In genomic region chr2:207734264-207734635, GRCh38 we compare ENCODE assay signal across 1 cellular context.
A peak's percentile ranks its signal among the peaks of the same experiment; 100 is the strongest.
TF ChIP-seq lines count a peak whose summit lies in the region.

No MANE protein-coding gene starts in this region.

TF ChIP-seq in HepG2, 621 proteins besides CTCF, POLR2A, EP300 and RAD21 (continued from another document):
- no peak for TF ChIP-seq TMF1 (CRISPR knock-in tag; IDR thresholded peaks at IDR 0.05; ENCODE audit: low read depth)
- TF ChIP-seq ATF4 (CRISPR knock-in tag; IDR thresholded peaks at IDR 0.05) = no peak
- TF ChIP-seq ZNF737 (CRISPR knock-in tag; IDR thresholded peaks at IDR 0.05; ENCODE audit: borderline replicate concordance) = no peak
- TF ChIP-seq CREB1 (IDR thresholded peaks at IDR 0.05) = no peak
- no peak for TF ChIP-seq CREB1 (CRISPR knock-in tag; IDR thresholded peaks at IDR 0.05)
- no peak for TF ChIP-seq SOX6 (IDR thresholded peaks at IDR 0.05)
- no peak for TF ChIP-seq SOX6 (CRISPR knock-in tag; IDR thresholded peaks at IDR 0.05)
- TF ChIP-seq FOXK1 (CRISPR knock-in tag; IDR thresholded peaks at IDR 0.05; ENCODE audit: borderline replicate concordance, low read depth) = 0 out of 2 replicates have a peak, but pooled peaks have one; percentile 33
- TF ChIP-seq FOXM1 (CRISPR knock-in tag; IDR thresholded peaks at IDR 0.05) = no peak
- no peak for TF ChIP-seq ZSCAN9 (CRISPR knock-in tag; IDR thresholded peaks at IDR 0.05; ENCODE audit: borderline replicate concordance)
- no peak for TF ChIP-seq ZBTB37 (CRISPR knock-in tag; IDR thresholded peaks at IDR 0.05)
- TF ChIP-seq FIP1L1 (IDR thresholded peaks at IDR 0.05; ENCODE audit: borderline replicate concordance, insufficient read depth, low read depth, low read length) = no peak
- no peak for TF ChIP-seq PCBP2 (optimal IDR thresholded peaks at IDR 0.05; ENCODE audit: low read depth, low read length, poor library complexity, severe bottlenecking)
- 0 out of 2 replicates have a peak, but pooled peaks have one; percentile 11 for TF ChIP-seq ELF1 (CRISPR knock-in tag; IDR thresholded peaks at IDR 0.05)
- TF ChIP-seq NONO (IDR thresholded peaks at IDR 0.05) = no peak
- TF ChIP-seq NONO (CRISPR knock-in tag; conservative IDR thresholded peaks at IDR 0.05) = no peak
- no peak for TF ChIP-seq FOXO4 (CRISPR knock-in tag; conservative IDR thresholded peaks at IDR 0.05)
- no peak for TF ChIP-seq ZSCAN29 (CRISPR knock-in tag; conservative IDR thresholded peaks at IDR 0.05)
